In genomic region chr6:159931112-159931511, GRCh38 we compare ENCODE assay signal across 10 cellular contexts. TPM values are rescaled to one million over a fixed set of nuclear protein-coding genes. Genes with fewer than 3 reads are reported as not detected.
A peak's percentile ranks its signal among the peaks of the same experiment; 100 is the strongest.
DNase-seq lines count a peak whose midpoint lies in the region; ATAC-seq lines count a peak whose summit lies in the region.
"Had no signal": no experiment of that assay in that cellular context is flagged by ENCODE, and none has a peak within 500 bp of the region (broad histone marks: within the 10 kb centered on the region; RNA-seq: fewer than 3 reads in every experiment).

No MANE protein-coding gene starts in this region.

- H3K27me3 Mint-ChIP-seq in activated T-helper 1 cell treated with anti-CD3 and anti-CD28 coated beads, Interleukin-12 subunit alpha, Interleukin-12 subunit beta, Interleukin-2, Interleukin-4 antibody, amounts not matched to agents 30 ng/mL and 10 ng/mL and 1 ng/mL, durations not matched to agents 14 hours and 24 hours and 36 hours (ENCODE audit: insufficient read depth): peaks cover 9% of the 10 kb centered on the region

- peaks cover 10% of the 10 kb centered on the region for H3K9me3 Mint-ChIP-seq in activated T-helper 1 cell treated with anti-CD3 and anti-CD28 coated beads, Interleukin-12 subunit alpha, Interleukin-12 subunit beta, Interleukin-2, Interleukin-4 antibody, amounts not matched to agents 30 ng/mL and 10 ng/mL and 1 ng/mL, durations not matched to agents 14 hours and 24 hours and 36 hours

- H3K4me3 Mint-ChIP-seq in activated T-helper 1 cell treated with anti-CD3 and anti-CD28 coated beads, Interleukin-12 subunit alpha, Interleukin-12 subunit beta, Interleukin-2, Interleukin-4 antibody, amounts not matched to agents 30 ng/mL and 10 ng/mL and 1 ng/mL, durations not matched to agents 14 hours and 24 hours and 36 hours: no peak overlapping the region

- ATAC-seq in GM18502 (IDR thresholded peaks at IDR 0.05; ENCODE audit: poor library complexity, unreplicated experiment) (peak; percentile 96), GM19467 (IDR thresholded peaks at IDR 0.05; ENCODE audit: unreplicated experiment) (peak; percentile 90), HG03095 (IDR thresholded peaks at IDR 0.05; ENCODE audit: unreplicated experiment) (peak; percentile 93)

- peak overlapping the region; percentile 82 for H3K27ac Mint-ChIP-seq in activated T-helper 1 cell treated with anti-CD3 and anti-CD28 coated beads, Interleukin-12 subunit alpha, Interleukin-12 subunit beta, Interleukin-2, Interleukin-4 antibody, amounts not matched to agents 30 ng/mL and 10 ng/mL and 1 ng/mL, durations not matched to agents 14 hours and 24 hours and 36 hours

- peak; percentile 2 for DNase-seq in activated T-helper 1 cell treated with anti-CD3 and anti-CD28 coated beads, Interleukin-12 subunit alpha, Interleukin-12 subunit beta, Interleukin-2, Interleukin-4 antibody, amounts not matched to agents 30 ng/mL and 10 ng/mL and 1 ng/mL, durations not matched to agents 14 hours and 24 hours and 36 hours (ENCODE audit: low spot score)
- DNase-seq in NAMALWA (ENCODE audit: low spot score) (no peak), anterior cingulate cortex (lab: John Stamatoyannopoulos, UW) (no peak), T-helper 9 cell (no peak), HUDEP-2 (lab: John Stamatoyannopoulos, UW; ENCODE audit: unreplicated experiment in 76 of 76) (no peak)
- DNase-seq: dermis blood vessel endothelial cell had no signal

- intact Hi-C loops in activated T-helper 1 cell treated with anti-CD3 and anti-CD28 coated beads, Interleukin-12 subunit alpha, Interleukin-12 subunit beta, Interleukin-2, Interleukin-4 antibody, amounts not matched to agents 30 ng/mL and 10 ng/mL and 1 ng/mL, durations not matched to agents 14 hours and 24 hours and 36 hours (cut with micrococcal nuclease): loop anchor here (1.0 to 2.0 kb wide), 13 partner anchors 10 to 1210 kb away; partner anchors contain the start of genes IGF2R, MRPL18 and SOD2

- no peaks in the 10 kb centered on the region for H3K36me3 Mint-ChIP-seq in activated T-helper 1 cell treated with anti-CD3 and anti-CD28 coated beads, Interleukin-12 subunit alpha, Interleukin-12 subunit beta, Interleukin-2, Interleukin-4 antibody, amounts not matched to agents 30 ng/mL and 10 ng/mL and 1 ng/mL, durations not matched to agents 14 hours and 24 hours and 36 hours (ENCODE audit: low read depth)

- peaks cover 28% of the 10 kb centered on the region for H3K4me1 Mint-ChIP-seq in activated T-helper 1 cell treated with anti-CD3 and anti-CD28 coated beads, Interleukin-12 subunit alpha, Interleukin-12 subunit beta, Interleukin-2, Interleukin-4 antibody, amounts not matched to agents 30 ng/mL and 10 ng/mL and 1 ng/mL, durations not matched to agents 14 hours and 24 hours and 36 hours (ENCODE audit: low read depth)

RNA-seq across cellular contexts. Expression of gene IGF2R, which starts 37.8 kb away (rescaled TPM):
- 118 and 126 TPM in 2 replicates for total RNA-seq in activated T-helper 1 cell treated with anti-CD3 and anti-CD28 coated beads, Interleukin-12 subunit alpha, Interleukin-12 subunit beta, Interleukin-2, Interleukin-4 antibody, amounts not matched to agents 30 ng/mL and 10 ng/mL and 1 ng/mL, durations not matched to agents 14 hours and 24 hours and 36 hours

RNA-seq across cellular contexts. Expression of gene MAS1, which starts 40.3 kb away (rescaled TPM):
- total RNA-seq in activated T-helper 1 cell treated with anti-CD3 and anti-CD28 coated beads, Interleukin-12 subunit alpha, Interleukin-12 subunit beta, Interleukin-2, Interleukin-4 antibody, amounts not matched to agents 30 ng/mL and 10 ng/mL and 1 ng/mL, durations not matched to agents 14 hours and 24 hours and 36 hours: not detected in 2 replicates
- total RNA-seq: dermis blood vessel endothelial cell, pulmonary artery endothelial cell had no signal
